ENCODE assay signal across 12 cellular contexts in genomic region chr6:106116125-106116524, GRCh38. TPM values are rescaled to one million over a fixed set of nuclear protein-coding genes. Genes with fewer than 3 reads are reported as not detected.
DNase-seq lines count a peak whose midpoint lies in the region; ATAC-seq and TF ChIP-seq lines count a peak whose summit lies in the region.
"Had no signal": no experiment of that assay in that cellular context is flagged by ENCODE, and none has a peak within 500 bp of the region (broad histone marks: within the 10 kb centered on the region; RNA-seq: fewer than 3 reads in every experiment).

No MANE protein-coding gene starts in this region.

- no peak overlapping the region for H3K4me3 ChIP-seq in SK-N-SH (ENCODE audit: low read depth in 2 of 2, low read length in 1 of 2)
- H3K4me3 ChIP-seq: ascending aorta had no signal

- CTCF ChIA-PET in SK-N-SH (lab: Yijun Ruan, JAX), result no interaction called here

- H3K27me3 ChIP-seq in SK-N-SH (ENCODE audit: insufficient read depth), result no peaks in the 10 kb centered on the region
- H3K27me3 ChIP-seq: ascending aorta had no signal

- H3K9me2 ChIP-seq in SK-N-SH, result no peaks in the 10 kb centered on the region

- no peaks in the 10 kb centered on the region for H3K79me2 ChIP-seq in SK-N-SH (ENCODE audit: insufficient read depth)

- TF ChIP-seq CTCF in SK-N-SH (IDR thresholded peaks at IDR 0.05), result no peak

- peak; percentile 35 for DNase-seq in Daoy (ENCODE audit: low read depth)
- DNase-seq in SK-N-SH, result no peak
- no peak for DNase-seq in epithelial cell of prostate (ENCODE audit: low read depth, low spot score)
- peak in 42 of 56 donors; percentile 7 to 82 (median 46) for DNase-seq in nucleus accumbens (lab: John Stamatoyannopoulos, UW)
- no peak for DNase-seq in DMS114 treated with DMSO at 0.1 percent for 48 hours (lab: John Stamatoyannopoulos, UW; ENCODE audit: unreplicated experiment)
- DNase-seq in stimulated activated CD4-positive, alpha-beta T cell treated with anti-CD3 and anti-CD28 coated beads, Interleukin-4, amount 100 ng/mL, for 1 hour, result no peak
- no peak for DNase-seq in posterior vena cava (ENCODE audit: low spot score)
- DNase-seq: DMS153, T-helper 9 cell had no signal

- no peaks in the 10 kb centered on the region for H3F3A ChIP-seq in SK-N-SH (replicated peaks; ENCODE audit: insufficient read depth)

- no peak for TF ChIP-seq EP300 in SK-N-SH (IDR thresholded peaks at IDR 0.05; ENCODE audit: borderline replicate concordance in 1 of 2, low read depth in 1 of 2, low read length in 1 of 2)

- no peak overlapping the region for H3K27ac ChIP-seq in SK-N-SH (ENCODE audit: low read depth in 2 of 2, low read length in 1 of 2)
- H3K27ac ChIP-seq in epithelial cell of prostate, result peak overlapping the region; percentile 40
- H3K27ac ChIP-seq: ascending aorta had no signal

- no peak overlapping the region for H2AFZ ChIP-seq in SK-N-SH (ENCODE audit: low read depth)

- intact Hi-C loops in posterior vena cava (cut with DNase I), result loop anchor here in 1 of 2 donors (10.0 kb wide), 1 partner anchor 189 kb away; no protein-coding TSS in a partner anchor

- no peaks in the 10 kb centered on the region for H3K36me3 ChIP-seq in SK-N-SH (replicated peaks in 1 of 2; ENCODE audit: control insufficient read depth in 1 of 2, insufficient read depth in 2 of 2, low read length in 1 of 2)
- H3K36me3 ChIP-seq: ascending aorta had no signal

- H3K4me2 ChIP-seq in SK-N-SH, result no peak overlapping the region

- H3K9ac ChIP-seq in SK-N-SH, result no peak overlapping the region

- H4K20me1 ChIP-seq in SK-N-SH (ENCODE audit: insufficient read depth), result no peaks in the 10 kb centered on the region

- H3K4me1 ChIP-seq in SK-N-SH (ENCODE audit: control insufficient read depth in 1 of 2, insufficient read depth in 2 of 2, low read depth in 1 of 2, low read length in 1 of 2), result peaks cover 0 to 16% of the 10 kb centered on the region in 2 experiments; a peak in 2 of 4 replicates
- H3K4me1 ChIP-seq: ascending aorta had no signal

- no peak for TF ChIP-seq RAD21 in SK-N-SH (IDR thresholded peaks at IDR 0.05; ENCODE audit: low read length)

- POLR2A ChIA-PET in SK-N-SH (lab: Yijun Ruan, JAX), result interaction anchor here (0.5 kb wide), 1 partner anchor 94 kb away, joined by 6 read pairs; no protein-coding TSS in a partner anchor

- 97% methylated on average over 2 of the region's 2 CpGs for WGBS in SK-N-SH (ENCODE audit: low lambda C conversion rate)

- H3K9me3 ChIP-seq in SK-N-SH, result no peaks in the 10 kb centered on the region
- H3K9me3 ChIP-seq: ascending aorta had no signal

- no peak for ATAC-seq in HG02884 (IDR thresholded peaks at IDR 0.05; ENCODE audit: unreplicated experiment)
- ATAC-seq: stimulated activated memory B cell treated with anti-CD40 and anti-IgM and Interleukin-4, amounts not matched to agents 10 μg/mL and 1 μg/mL and 100 μg/mL, for 72 hours had no signal

TF ChIP-seq in SK-N-SH, 30 proteins besides CTCF, POLR2A, EP300 and RAD21:
- TF ChIP-seq ZBTB33 (IDR thresholded peaks at IDR 0.05; ENCODE audit: borderline replicate concordance, low read depth), result no peak
- 0 out of 2 replicates have a peak, but pooled peaks have one; percentile 28 for TF ChIP-seq NFIC (IDR thresholded peaks at IDR 0.05; ENCODE audit: borderline replicate concordance)
- TF ChIP-seq ELF1 (IDR thresholded peaks at IDR 0.05), result no peak
- TF ChIP-seq REST (IDR thresholded peaks at IDR 0.05; ENCODE audit: low read depth, low read length), result no peak
- no peak for TF ChIP-seq EZH2phosphoT487 (IDR thresholded peaks at IDR 0.05; ENCODE audit: borderline replicate concordance, low read depth)

RNA-seq across cellular contexts. Expression of gene PRDM1, which starts 30.0 kb away (rescaled TPM):
- 0.86 and 2.9 TPM in 2 replicates for total RNA-seq in Daoy (2014; rRNA removed; shearing (Covaris generic))
- 2.3 and 4.0 TPM in 2 replicates for polyA plus RNA-seq in SK-N-SH (2012; rRNA removed)
- polyA plus RNA-seq in SK-N-SH (2012; cell fraction: cytosol; rRNA removed), result 2.6 and 3.0 TPM in 2 replicates
- 6.7 and 8.0 TPM in 2 replicates for polyA plus RNA-seq in SK-N-SH (2012; cell fraction: nucleus; rRNA removed)
- 1 to 10 TPM; 2.4 to 2.9 TPM for total RNA-seq in posterior vena cava

Comparison
In these comparisons a context has a peak if more than half of its experiments do, and no peak if none do; other contexts are left out.
1. DNase-seq: peak in Daoy (single experiment) and nucleus accumbens (42 of 56); none in SK-N-SH (single experiment), epithelial cell of prostate (single experiment), DMS114 treated with DMSO at 0.1 percent for 48 hours (single experiment), stimulated activated CD4-positive, alpha-beta T cell treated with anti-CD3 and anti-CD28 coated beads, Interleukin-4, amount 100 ng/mL, for 1 hour (single experiment) and posterior vena cava (single experiment).